Comparison of ENCODE assay signal across 16 cellular contexts in genomic region chr1:56446531-56447098, GRCh38.
DNase-seq lines count a peak whose midpoint lies in the region; ATAC-seq and TF ChIP-seq lines count a peak whose summit lies in the region.
"Had no signal": no experiment of that assay in that cellular context is flagged by ENCODE, and none has a peak within 500 bp of the region (broad histone marks: within the 10 kb centered on the region; RNA-seq: fewer than 3 reads in every experiment).

No MANE protein-coding gene starts in this region.

- H3K36me3 Mint-ChIP-seq in natural killer cell: no peaks in the 10 kb centered on the region

- H3K27me3 ChIP-seq in adipocyte (replicated peaks; ENCODE audit: control insufficient read depth, insufficient read depth, low read length) (no peaks in the 10 kb centered on the region), left ventricle myocardium inferior (ENCODE audit: low read depth) (no peaks in the 10 kb centered on the region)
- H3K27me3 ChIP-seq: cardiac muscle cell had no signal

- no peaks in the 10 kb centered on the region for H3K36me3 ChIP-seq in adipocyte (ENCODE audit: control insufficient read depth, insufficient read depth, low read length, severe bottlenecking)
- H3K36me3 ChIP-seq in left ventricle myocardium inferior: no peaks in the 10 kb centered on the region
- H3K36me3 ChIP-seq: cardiac muscle cell had no signal

- H3K9me3 ChIP-seq in adipocyte (ENCODE audit: control insufficient read depth, low read length) (no peaks in the 10 kb centered on the region), left ventricle myocardium inferior (replicated peaks) (no peaks in the 10 kb centered on the region)

- H3K27me3 Mint-ChIP-seq in natural killer cell (ENCODE audit: low read depth in 2 of 2): peaks cover 1 to 3% of the 10 kb centered on the region in 2 donors
- H3K27me3 Mint-ChIP-seq: activated CD4-positive, alpha-beta T cell treated with anti-CD3 and anti-CD28 coated beads, Interleukin-2, amount 10 ng/mL, durations not matched to agents 24 days and 14 days had no signal

- peak overlapping the region; percentile 83 for H3K27ac ChIP-seq in left ventricle myocardium inferior (replicated peaks)
- H3K27ac ChIP-seq: cardiac muscle cell had no signal

- no peaks in the 10 kb centered on the region for H3K4me1 Mint-ChIP-seq in natural killer cell
- H3K4me1 Mint-ChIP-seq: activated CD4-positive, alpha-beta T cell treated with anti-CD3 and anti-CD28 coated beads, Interleukin-2, amount 10 ng/mL, durations not matched to agents 24 days and 14 days; T-helper 17 cell had no signal

- peak; percentile 87 for ATAC-seq in sciatic nerve
- no peak for ATAC-seq in GM21381 (IDR thresholded peaks at IDR 0.05; ENCODE audit: unreplicated experiment)
- ATAC-seq in natural killer cell: no peak
- ATAC-seq: GM12878, Panc1, T-helper 17 cell had no signal

- H3K4me3 ChIP-seq in adipocyte (ENCODE audit: low read length) (no peak overlapping the region), left ventricle myocardium inferior (no peak overlapping the region)
- H3K4me3 ChIP-seq: cardiac muscle cell, GM12878, skin epidermis had no signal

- DNase-seq in DMS79 (lab: John Stamatoyannopoulos, UW) (peak; percentile 48), adipocyte (ENCODE audit: low read depth) (peak; percentile 55), left ventricle myocardium inferior (peak; percentile 63), sciatic nerve (ENCODE audit: low spot score) (no peak), natural killer cell (no peak)
- no peak for DNase-seq in activated naive CD4-positive, alpha-beta T cell treated with Interleukin-2 at 50 U/mL for 16 hours
- no peak for DNase-seq in NK-92 treated with Interleukin-12 subunit alpha and Interleukin-12 subunit beta, amount 100 ng/mL, for 24 hours (lab: John Stamatoyannopoulos, UW)
- DNase-seq: activated CD4-positive, alpha-beta T cell treated with anti-CD3 and anti-CD28 coated beads, Interleukin-2, amount 10 ng/mL, durations not matched to agents 24 days and 14 days; H9; NCI-H2227 treated with DMSO at 0.1 percent for 48 hours; T-helper 17 cell had no signal

- intact Hi-C loops in left ventricle myocardium inferior (cut with micrococcal nuclease) (no loop called here), sciatic nerve (cut with DNase I) (no loop called here), natural killer cell (cut with micrococcal nuclease) (no loop called here)

- no peak for TF ChIP-seq CTCF in left ventricle myocardium inferior (IDR thresholded peaks at IDR 0.05; ENCODE audit: borderline replicate concordance)
- no peak for TF ChIP-seq CTCF in natural killer cell (IDR thresholded peaks at IDR 0.05)

- no peak overlapping the region for H3K27ac Mint-ChIP-seq in natural killer cell
- H3K27ac Mint-ChIP-seq: activated CD4-positive, alpha-beta T cell treated with anti-CD3 and anti-CD28 coated beads, Interleukin-2, amount 10 ng/mL, durations not matched to agents 24 days and 14 days; H9; T-helper 17 cell had no signal

- H3K4me1 ChIP-seq in adipocyte (ENCODE audit: control insufficient read depth, insufficient read depth, low read length) (peaks cover 38% of the 10 kb centered on the region), left ventricle myocardium inferior (peaks cover 46% of the 10 kb centered on the region)

- peaks cover 0 to 2% of the 10 kb centered on the region in 2 donors for H3K9me3 Mint-ChIP-seq in natural killer cell
- H3K9me3 Mint-ChIP-seq: activated CD4-positive, alpha-beta T cell treated with anti-CD3 and anti-CD28 coated beads, Interleukin-2, amount 10 ng/mL, durations not matched to agents 24 days and 14 days; H9 had no signal

- no peak overlapping the region for H3K9ac ChIP-seq in adipocyte (ENCODE audit: low read length)

- H3K4me3 Mint-ChIP-seq in natural killer cell: no peak overlapping the region
- H3K4me3 Mint-ChIP-seq: activated CD4-positive, alpha-beta T cell treated with anti-CD3 and anti-CD28 coated beads, Interleukin-2, amount 10 ng/mL, durations not matched to agents 24 days and 14 days; H9; T-helper 17 cell had no signal

Comparison
In these comparisons a context has a peak if more than half of its experiments do, and no peak if none do; other contexts are left out.
1. DNase-seq: peak in DMS79 (single experiment), adipocyte (single experiment) and left ventricle myocardium inferior (single experiment); none in sciatic nerve (single experiment), activated naive CD4-positive, alpha-beta T cell treated with Interleukin-2 at 50 U/mL for 16 hours (single experiment), natural killer cell (single experiment) and NK-92 treated with Interleukin-12 subunit alpha and Interleukin-12 subunit beta, amount 100 ng/mL, for 24 hours (single experiment).